11 cellular contexts compared by ENCODE assay signal in the genomic region with DNA sequence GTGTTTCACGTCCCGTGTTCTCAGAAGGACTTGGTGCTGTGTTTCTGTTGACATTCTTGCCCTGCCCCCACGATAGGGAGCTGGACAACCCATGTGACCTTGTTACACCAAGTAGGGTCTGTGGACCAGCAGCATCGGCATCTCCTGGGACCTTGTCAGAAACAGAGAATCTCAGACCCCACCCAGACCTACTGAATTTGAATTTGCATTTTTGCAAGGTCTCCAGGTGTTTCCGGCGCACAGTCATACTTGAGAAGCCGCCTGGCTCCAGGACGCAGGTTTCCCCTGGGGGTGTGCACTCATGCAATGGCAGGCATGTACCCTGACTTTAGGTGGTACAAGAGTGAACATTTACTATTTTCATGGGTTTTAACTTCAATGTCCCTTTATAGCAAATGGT.
DNase-seq lines count a peak whose midpoint lies in the region; ATAC-seq and TF ChIP-seq lines count a peak whose summit lies in the region.
"Had no signal": no experiment of that assay in that cellular context is flagged by ENCODE, and none has a peak within 500 bp of the region (broad histone marks: within the 10 kb centered on the region; RNA-seq: fewer than 3 reads in every experiment).

No MANE protein-coding gene starts in this region.

- H3K4me3 Mint-ChIP-seq in neural progenitor cell, result no peak overlapping the region
- H3K4me3 Mint-ChIP-seq: CD4-positive, alpha-beta memory T cell; HFFc6 had no signal

- H4K20me1 ChIP-seq in OCI-LY7 (ENCODE audit: insufficient read depth, low read length), result no peaks in the 10 kb centered on the region
- H4K20me1 ChIP-seq in neural progenitor cell (ENCODE audit: low read depth), result peaks cover 12% of the 10 kb centered on the region

- H3K9me2 ChIP-seq in OCI-LY7 (ENCODE audit: insufficient read depth, low read length), result no peaks in the 10 kb centered on the region

- ATAC-seq in GM18499 (IDR thresholded peaks at IDR 0.05; ENCODE audit: insufficient read depth, unreplicated experiment) (peak; percentile 67), GM19463 (IDR thresholded peaks at IDR 0.05; ENCODE audit: unreplicated experiment) (peak; percentile 82), HG03025 (IDR thresholded peaks at IDR 0.05; ENCODE audit: low FRiP score, unreplicated experiment) (peak; percentile 79)

- H3K4me2 ChIP-seq in OCI-LY7 (ENCODE audit: low read length) (peak overlapping the region; percentile 88), neural progenitor cell (no peak overlapping the region)

- H3F3A ChIP-seq in neural progenitor cell (ENCODE audit: low read depth), result no peaks in the 10 kb centered on the region

- no peak overlapping the region for H3K9ac ChIP-seq in neural progenitor cell

- H3K27ac Mint-ChIP-seq in neural progenitor cell, result no peak overlapping the region
- H3K27ac Mint-ChIP-seq: CD4-positive, alpha-beta memory T cell; HFFc6 had no signal

- H3K9me3 ChIP-seq in OCI-LY7 (ENCODE audit: low read length) (no peaks in the 10 kb centered on the region), neural progenitor cell (ENCODE audit: low read depth) (no peaks in the 10 kb centered on the region), MG63 (no peaks in the 10 kb centered on the region)

- H3K4me1 Mint-ChIP-seq in neural progenitor cell, result peaks cover 5% of the 10 kb centered on the region
- H3K4me1 Mint-ChIP-seq: CD4-positive, alpha-beta memory T cell had no signal

- peak overlapping the region; percentile 92 for H3K27ac ChIP-seq in OCI-LY7 (ENCODE audit: low read depth, low read length, poor library complexity, severe bottlenecking)
- H3K27ac ChIP-seq in neural progenitor cell, result no peak overlapping the region

- POLR2A ChIA-PET in OCI-LY7 (lab: Charles Lee), result interaction anchor here (0.8 to 1.3 kb wide), 5 partner anchors 35 to 118 kb away, joined by 3 to 4 read pairs (median 3); partner anchors contain the start of gene TLE3

- TF ChIP-seq CTCF in OCI-LY7 (conservative IDR thresholded peaks at IDR 0.05; ENCODE audit: low read length), result no peak
- no peak for TF ChIP-seq CTCF in neural progenitor cell (IDR thresholded peaks at IDR 0.05)

- H3K79me2 ChIP-seq in OCI-LY7 (ENCODE audit: insufficient read depth, low read depth, low read length), result no peaks in the 10 kb centered on the region
- no peaks in the 10 kb centered on the region for H3K79me2 ChIP-seq in neural progenitor cell (ENCODE audit: low read depth)

- intact Hi-C loops in OCI-LY7 (cut with micrococcal nuclease; ENCODE audit: unreplicated experiment), result loop anchor here (1.0 to 10.0 kb wide), 6 partner anchors 36 to 485 kb away; partner anchors contain the start of gene TLE3

- peak; percentile 99 for DNase-seq in OCI-LY7 (ENCODE audit: low spot score)
- DNase-seq in stimulated activated CD4-positive, alpha-beta T cell treated with anti-CD3 and anti-CD28 coated beads, Interleukin-4, amount 100 ng/mL, for 4 hours, result no peak
- no peak for DNase-seq in neural progenitor cell (ENCODE audit: low spot score)
- no peak for DNase-seq in COLO668 (lab: John Stamatoyannopoulos, UW; ENCODE audit: unreplicated experiment)
- DNase-seq in MG63, result no peak
- DNase-seq: CD4-positive, alpha-beta memory T cell; HFFc6; hippocampal formation had no signal

- no TSS peak for BruUV-seq in OCI-LY7 (replicated peaks; lab: Mats Ljungman, UMichigan)

- peaks cover 27% of the 10 kb centered on the region for H3K27me3 Mint-ChIP-seq in neural progenitor cell (ENCODE audit: insufficient read depth, low read depth)

- no peaks in the 10 kb centered on the region for H3K36me3 Mint-ChIP-seq in neural progenitor cell
- H3K36me3 Mint-ChIP-seq: CD4-positive, alpha-beta memory T cell had no signal

- H3K36me3 ChIP-seq in OCI-LY7 (ENCODE audit: insufficient read depth, low read length) (no peaks in the 10 kb centered on the region), neural progenitor cell (no peaks in the 10 kb centered on the region), MG63 (no peaks in the 10 kb centered on the region)

- H3K4me1 ChIP-seq in OCI-LY7 (ENCODE audit: insufficient read depth, low read length, poor library complexity, severe bottlenecking) (peaks cover 44% of the 10 kb centered on the region), neural progenitor cell (no peaks in the 10 kb centered on the region)

- peak overlapping the region; percentile 58 for H3K4me3 ChIP-seq in OCI-LY7 (ENCODE audit: low read depth, low read length, poor library complexity, severe bottlenecking)
- no peak overlapping the region for H3K4me3 ChIP-seq in neural progenitor cell
- no peak overlapping the region for H3K4me3 ChIP-seq in MG63

- no peaks in the 10 kb centered on the region for H3K27me3 ChIP-seq in neural progenitor cell
- peaks cover 20% of the 10 kb centered on the region for H3K27me3 ChIP-seq in MG63

- H3K9me3 Mint-ChIP-seq in neural progenitor cell, result no peaks in the 10 kb centered on the region
- H3K9me3 Mint-ChIP-seq: HFFc6 had no signal

- H2AFZ ChIP-seq in OCI-LY7 (ENCODE audit: low read length) (peak overlapping the region; percentile 47; the same call in 1 of the 2 replicates), neural progenitor cell (replicated peaks) (no peak overlapping the region)

- CTCF ChIA-PET in OCI-LY7 (lab: Charles Lee; ENCODE audit: unreplicated experiment), result interaction anchor here (1.0 to 1.2 kb wide), 2 partner anchors 118 to 120 kb away, joined by 3 to 5 read pairs; partner anchors contain the start of gene TLE3
